1 cellular context compared by ENCODE assay signal in genomic region chr19:5030822-5031221, GRCh38.
TF ChIP-seq lines count a peak whose summit lies in the region.

No MANE protein-coding gene starts in this region.

TF ChIP-seq in HepG2, 621 proteins besides CTCF, POLR2A, EP300 and RAD21 (continued from another document):
- no peak for TF ChIP-seq ZNF230 (CRISPR knock-in tag; IDR thresholded peaks at IDR 0.05)
